Comparison of ENCODE assay signal across 1 cellular context in genomic region chr11:76235233-76236091, GRCh38.
A peak's percentile ranks its signal among the peaks of the same experiment; 100 is the strongest.
TF ChIP-seq lines count a peak whose summit lies in the region.

No MANE protein-coding gene starts in this region.

TF ChIP-seq in HEK293, 187 proteins besides CTCF, POLR2A, EP300 and RAD21 (continued from another document and continues in another):
- TF ChIP-seq ZNF112 (tag by site-specific recombination; IDR thresholded peaks at IDR 0.05), result no peak
- TF ChIP-seq MEIS1 (CRISPR knock-in tag; IDR thresholded peaks at IDR 0.05; ENCODE audit: borderline replicate concordance), result no peak
- TF ChIP-seq ZNF416 (tag by site-specific recombination; IDR thresholded peaks at IDR 0.05), result no peak
- TF ChIP-seq ZNF529 (tag by site-specific recombination; IDR thresholded peaks at IDR 0.05; ENCODE audit: insufficient replicate concordance), result no peak
- TF ChIP-seq ZNF426 (tag by site-specific recombination; IDR thresholded peaks at IDR 0.05), result no peak
- no peak for TF ChIP-seq ZNF114 (tag by site-specific recombination; IDR thresholded peaks at IDR 0.05)
- no peak for TF ChIP-seq ZNF521 (tag by site-specific recombination; IDR thresholded peaks at IDR 0.05)
- no peak for TF ChIP-seq ZNF513 (tag by site-specific recombination; IDR thresholded peaks at IDR 0.05)
- TF ChIP-seq ZNF707 (tag by site-specific recombination; IDR thresholded peaks at IDR 0.05), result no peak
- no peak for TF ChIP-seq PRDM6 (tag by site-specific recombination; IDR thresholded peaks at IDR 0.05)
- TF ChIP-seq ZNF404 (tag by site-specific recombination; IDR thresholded peaks at IDR 0.05), result no peak
- TF ChIP-seq ZBTB1 (tag by site-specific recombination; IDR thresholded peaks at IDR 0.05), result no peak
- no peak for TF ChIP-seq ZNF514 (tag by site-specific recombination; IDR thresholded peaks at IDR 0.05)
- TF ChIP-seq ZNF571 (tag by site-specific recombination; IDR thresholded peaks at IDR 0.05), result no peak
- TF ChIP-seq ZNF423 (tag by site-specific recombination; IDR thresholded peaks at IDR 0.05), result no peak
- TF ChIP-seq ZNF560 (tag by site-specific recombination; IDR thresholded peaks at IDR 0.05; ENCODE audit: borderline replicate concordance), result no peak
- TF ChIP-seq TCF7L2 (IDR thresholded peaks at IDR 0.05; ENCODE audit: borderline replicate concordance, low read depth, low read length), result no peak
- no peak for TF ChIP-seq HIC1 (tag by site-specific recombination; IDR thresholded peaks at IDR 0.05)
- TF ChIP-seq ZNF76 (tag by site-specific recombination; IDR thresholded peaks at IDR 0.05; ENCODE audit: borderline replicate concordance, low read depth), result no peak; the same call in 1 of the 2 replicates
- no peak; the same call in 1 of the 2 replicates for TF ChIP-seq ZXDB (tag by site-specific recombination; IDR thresholded peaks at IDR 0.05)
- TF ChIP-seq ZNF585B (tag by site-specific recombination; IDR thresholded peaks at IDR 0.05), result no peak
- TF ChIP-seq ZNF169 (tag by site-specific recombination; IDR thresholded peaks at IDR 0.05), result no peak
- peak; percentile 71; the same call in 1 of the 2 replicates for TF ChIP-seq ZNF24 (tag by site-specific recombination; IDR thresholded peaks at IDR 0.05)
- 0 out of 2 replicates have a peak, but pooled peaks have one; percentile 56 for TF ChIP-seq ZEB2 (tag by site-specific recombination; IDR thresholded peaks at IDR 0.05)
- no peak for TF ChIP-seq TSHZ1 (tag by site-specific recombination; IDR thresholded peaks at IDR 0.05; ENCODE audit: borderline replicate concordance)
- peak; percentile 53; the same call in 1 of the 2 replicates for TF ChIP-seq SP3 (tag by site-specific recombination; IDR thresholded peaks at IDR 0.05)
- no peak for TF ChIP-seq REST (tag by site-specific recombination; IDR thresholded peaks at IDR 0.05)
- TF ChIP-seq ZNF248 (tag by site-specific recombination; IDR thresholded peaks at IDR 0.05), result no peak
- no peak for TF ChIP-seq ZNF211 (tag by site-specific recombination; IDR thresholded peaks at IDR 0.05; ENCODE audit: low read depth)
- no peak for TF ChIP-seq ZFP3 (tag by site-specific recombination; IDR thresholded peaks at IDR 0.05; ENCODE audit: low read depth)
- TF ChIP-seq ZNF366 (tag by site-specific recombination; conservative IDR thresholded peaks at IDR 0.05), result peak; percentile 87
- peak; percentile 94 for TF ChIP-seq ZNF223 (tag by site-specific recombination; IDR thresholded peaks at IDR 0.05)
- TF ChIP-seq ZNF10 (tag by site-specific recombination; IDR thresholded peaks at IDR 0.05), result 0 out of 2 replicates have a peak, but pooled peaks have one; percentile 6
- TF ChIP-seq WT1 (tag by site-specific recombination; IDR thresholded peaks at IDR 0.05), result no peak
- no peak for TF ChIP-seq ZNF510 (tag by site-specific recombination; IDR thresholded peaks at IDR 0.05; ENCODE audit: insufficient replicate concordance)
- no peak; the same call in 1 of the 2 replicates for TF ChIP-seq KLF16 (tag by site-specific recombination; IDR thresholded peaks at IDR 0.05)
- peak; percentile 59; the same call in 1 of the 2 replicates for TF ChIP-seq ZNF629 (tag by site-specific recombination; IDR thresholded peaks at IDR 0.05)
- no peak for TF ChIP-seq ZNF776 (tag by site-specific recombination; IDR thresholded peaks at IDR 0.05; ENCODE audit: borderline replicate concordance)
- TF ChIP-seq PATZ1 (tag by site-specific recombination; IDR thresholded peaks at IDR 0.05), result no peak; the same call in 1 of the 2 replicates
- TF ChIP-seq ZNF692 (tag by site-specific recombination; IDR thresholded peaks at IDR 0.05), result peak; percentile 54; the same call in 1 of the 2 replicates
- TF ChIP-seq ZNF501 (tag by site-specific recombination; IDR thresholded peaks at IDR 0.05), result peak; percentile 51; the same call in 1 of the 2 replicates
- no peak for TF ChIP-seq BCL11A (tag by site-specific recombination; IDR thresholded peaks at IDR 0.05; ENCODE audit: low read depth)
- no peak for TF ChIP-seq ZBTB49 (tag by site-specific recombination; IDR thresholded peaks at IDR 0.05; ENCODE audit: low read depth)
- TF ChIP-seq PRDM1 (tag by site-specific recombination; IDR thresholded peaks at IDR 0.05), result no peak
- no peak for TF ChIP-seq ZNF292 (tag by site-specific recombination; IDR thresholded peaks at IDR 0.05; ENCODE audit: borderline replicate concordance, low read depth)
